Comparison of ENCODE assay signal across 24 cellular contexts in the genomic region with DNA sequence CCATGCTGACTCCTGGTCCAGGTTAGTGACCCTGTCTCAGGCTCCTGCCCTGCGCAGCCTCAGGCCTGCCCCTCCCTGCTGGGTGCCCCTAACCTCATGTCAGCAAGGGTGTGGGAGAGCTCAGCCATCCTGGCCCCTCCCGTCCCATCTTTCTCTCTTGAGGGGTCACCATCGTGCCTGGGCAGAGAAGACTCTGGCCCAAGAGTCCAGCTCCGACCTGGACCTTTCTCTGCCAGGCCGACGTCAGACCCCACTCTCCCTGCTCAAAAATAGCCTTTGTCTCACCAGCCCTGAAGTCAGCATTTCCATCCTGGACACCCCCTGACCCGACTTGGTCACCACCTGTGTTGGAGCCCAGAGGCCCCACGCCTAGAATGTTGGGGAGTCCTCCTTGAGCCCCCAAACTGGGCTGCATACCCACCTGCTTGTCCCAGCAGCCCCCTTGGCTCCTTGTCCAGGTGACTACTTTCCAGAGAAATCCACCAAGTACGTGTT. TPM values are rescaled to one million over a fixed set of nuclear protein-coding genes. Genes with fewer than 3 reads are reported as not detected.
DNase-seq lines count a peak whose midpoint lies in the region; ATAC-seq and TF ChIP-seq lines count a peak whose summit lies in the region.
"Had no signal": no experiment of that assay in that cellular context is flagged by ENCODE, and none has a peak within 500 bp of the region (broad histone marks: within the 10 kb centered on the region; RNA-seq: fewer than 3 reads in every experiment).

No MANE protein-coding gene starts in this region.

- no peak for ATAC-seq in Right ventricle myocardium superior (ENCODE audit: poor library complexity)
- ATAC-seq in Right ventricle myocardium inferior = no peak
- ATAC-seq in naive thymus-derived CD4-positive, alpha-beta T cell = peak; percentile 12
- ATAC-seq in HG03565 (IDR thresholded peaks at IDR 0.05; ENCODE audit: unreplicated experiment) = no peak
- no peak for ATAC-seq in HG03139 (IDR thresholded peaks at IDR 0.05; ENCODE audit: unreplicated experiment)
- ATAC-seq: effector memory CD8-positive, alpha-beta T cell; HCT116 had no signal

- H3K4me1 Mint-ChIP-seq in activated naive CD4-positive, alpha-beta T cell treated with anti-CD3 and anti-CD28 coated beads, Interleukin-2, amount 10 ng/mL, durations not matched to agents 7 days and 5 days = peaks cover 21% of the 10 kb centered on the region
- H3K4me1 Mint-ChIP-seq in naive thymus-derived CD4-positive, alpha-beta T cell = peaks cover 12 to 22% (median 20%) of the 10 kb centered on the region in 7 donors
- H3K4me1 Mint-ChIP-seq: nephron had no signal

- DNase-seq in Right ventricle myocardium superior (peak; percentile 28), Right ventricle myocardium inferior (ENCODE audit: missing footprints) (no peak), testis (peak; percentile 10), germinal center (ENCODE audit: low spot score) (no peak)
- no peak for DNase-seq in activated naive CD4-positive, alpha-beta T cell treated with anti-CD3 and anti-CD28 coated beads, Interleukin-2, amount 10 ng/mL, durations not matched to agents 7 days and 5 days
- peak in 2 of 9 donors; percentile 7 to 19 for DNase-seq in naive thymus-derived CD4-positive, alpha-beta T cell
- DNase-seq: cerebellar nuclear complex, DMS 273 treated with DMSO at 0.1 percent for 48 hours, midbrain, NCI-H1092 treated with DMSO at 0.1 percent for 48 hours, NCI-H2081 had no signal

- peaks cover 0 to 15% of the 10 kb centered on the region in 2 donors for H3K4me1 ChIP-seq in naive thymus-derived CD4-positive, alpha-beta T cell (ENCODE audit: control insufficient read depth in 2 of 2, insufficient read depth in 2 of 2, low read length in 2 of 2)
- no peaks in the 10 kb centered on the region for H3K4me1 ChIP-seq in testis

- intact Hi-C loops in Right ventricle myocardium superior (cut with DNase I) = no loop called here
- intact Hi-C loops in Right ventricle myocardium inferior (cut with DNase I) = no loop called here
- intact Hi-C loops in naive thymus-derived CD4-positive, alpha-beta T cell (cut with micrococcal nuclease) = no loop called here
- intact Hi-C loops in testis (cut with DNase I; ENCODE audit: low total_unique reads) = no loop called here

- peaks cover 5% of the 10 kb centered on the region for H3K36me3 Mint-ChIP-seq in activated naive CD4-positive, alpha-beta T cell treated with anti-CD3 and anti-CD28 coated beads, Interleukin-2, amount 10 ng/mL, durations not matched to agents 7 days and 5 days
- H3K36me3 Mint-ChIP-seq in naive thymus-derived CD4-positive, alpha-beta T cell = peaks cover 0 to 4% (median 0%) of the 10 kb centered on the region in 5 donors

- H3K27ac ChIP-seq in naive thymus-derived CD4-positive, alpha-beta T cell (ENCODE audit: low read depth, low read length) = no peak overlapping the region
- H3K27ac ChIP-seq in testis = no peak overlapping the region
- H3K27ac ChIP-seq: Peyer's patch, SK-N-MC had no signal

- no peaks in the 10 kb centered on the region for H3K9me3 Mint-ChIP-seq in activated naive CD4-positive, alpha-beta T cell treated with anti-CD3 and anti-CD28 coated beads, Interleukin-2, amount 10 ng/mL, durations not matched to agents 7 days and 5 days
- no peaks in the 10 kb centered on the region for H3K9me3 Mint-ChIP-seq in naive thymus-derived CD4-positive, alpha-beta T cell
- H3K9me3 Mint-ChIP-seq: effector memory CD8-positive, alpha-beta T cell; nephron had no signal

- H3K27ac Mint-ChIP-seq in activated naive CD4-positive, alpha-beta T cell treated with anti-CD3 and anti-CD28 coated beads, Interleukin-2, amount 10 ng/mL, durations not matched to agents 7 days and 5 days = peak overlapping the region; percentile 3
- no peak overlapping the region for H3K27ac Mint-ChIP-seq in naive thymus-derived CD4-positive, alpha-beta T cell
- H3K27ac Mint-ChIP-seq: nephron had no signal

- no peak for TF ChIP-seq CTCF in testis (IDR thresholded peaks at IDR 0.05)

- H3K4me3 ChIP-seq in naive thymus-derived CD4-positive, alpha-beta T cell (ENCODE audit: low read length) = no peak overlapping the region
- no peak overlapping the region for H3K4me3 ChIP-seq in testis
- H3K4me3 ChIP-seq: Peyer's patch, SK-N-MC had no signal

- no peak overlapping the region for H3K4me3 Mint-ChIP-seq in activated naive CD4-positive, alpha-beta T cell treated with anti-CD3 and anti-CD28 coated beads, Interleukin-2, amount 10 ng/mL, durations not matched to agents 7 days and 5 days
- no peak overlapping the region for H3K4me3 Mint-ChIP-seq in naive thymus-derived CD4-positive, alpha-beta T cell
- H3K4me3 Mint-ChIP-seq: effector memory CD8-positive, alpha-beta T cell; nephron had no signal

- no peaks in the 10 kb centered on the region for H3K36me3 ChIP-seq in naive thymus-derived CD4-positive, alpha-beta T cell (ENCODE audit: control insufficient read depth in 2 of 3, insufficient read depth in 3 of 3, low read length in 3 of 3)
- no peaks in the 10 kb centered on the region for H3K36me3 ChIP-seq in testis (ENCODE audit: low read depth, missing control alignments)

- peaks cover 4% of the 10 kb centered on the region for H3K27me3 Mint-ChIP-seq in activated naive CD4-positive, alpha-beta T cell treated with anti-CD3 and anti-CD28 coated beads, Interleukin-2, amount 10 ng/mL, durations not matched to agents 7 days and 5 days
- H3K27me3 Mint-ChIP-seq in naive thymus-derived CD4-positive, alpha-beta T cell = no peaks in the 10 kb centered on the region
- H3K27me3 Mint-ChIP-seq: effector memory CD8-positive, alpha-beta T cell had no signal

- H3K27me3 ChIP-seq in naive thymus-derived CD4-positive, alpha-beta T cell (ENCODE audit: control insufficient read depth in 2 of 2, insufficient read depth in 2 of 2, low read length in 2 of 2) = no peaks in the 10 kb centered on the region
- H3K27me3 ChIP-seq in testis = no peaks in the 10 kb centered on the region
- H3K27me3 ChIP-seq: Peyer's patch had no signal

- 85 to 96% methylated on average over 5 to 9 of the region's 9 CpGs for WGBS in testis, 2 donors

- POLR2A ChIA-PET in naive thymus-derived CD4-positive, alpha-beta T cell (lab: Charles Lee) = interaction anchor here (1.2 kb wide), 1 partner anchor 9 kb away, joined by 4 read pairs; the partner anchor contains the start of genes BET1L and RIC8A

- H3K9me3 ChIP-seq in naive thymus-derived CD4-positive, alpha-beta T cell (ENCODE audit: control insufficient read depth in 2 of 3, low read length in 3 of 3) = no peaks in the 10 kb centered on the region
- H3K9me3 ChIP-seq in testis = no peaks in the 10 kb centered on the region
- H3K9me3 ChIP-seq: Peyer's patch had no signal

- CTCF ChIA-PET in activated naive CD4-positive, alpha-beta T cell treated with anti-CD3 and anti-CD28 coated beads, Interleukin-2, amount 10 ng/mL, durations not matched to agents 7 days and 5 days (lab: Charles Lee) = no interaction called here
- CTCF ChIA-PET in naive thymus-derived CD4-positive, alpha-beta T cell (lab: Charles Lee) = no interaction called here

- TF ChIP-seq POLR2A in testis (IDR thresholded peaks at IDR 0.05) = no peak

RNA-seq across cellular contexts. Expression of gene SCGB1C1, which starts 4.9 kb away (rescaled TPM):
- total RNA-seq in Right ventricle myocardium superior (not detected), Right ventricle myocardium inferior (not detected), testis (not detected)
- total RNA-seq in naive thymus-derived CD4-positive, alpha-beta T cell = not detected
- not detected for polyA plus RNA-seq in naive thymus-derived CD4-positive, alpha-beta T cell
- not detected for polyA plus RNA-seq in testis (ENCODE audit: insufficient read depth, low read depth, low replicate concordance)
- total RNA-seq: glomerular endothelial cell; left colon; LHCN-M2; Peyer's patch; pulmonary artery endothelial cell; T-helper 2 cell treated with Interferon-gamma antibody and Interleukin-4, amounts not matched to agents 100 ng/mL and 5 ng/mL, for 36 hours; temporal lobe had no signal

RNA-seq across cellular contexts. Expression of gene BET1L, which starts 9.4 kb away (rescaled TPM):
- total RNA-seq in Right ventricle myocardium superior = 20.0 TPM
- 19.4 TPM for total RNA-seq in Right ventricle myocardium inferior
- 100 to 1,000 TPM in 2 of 5 experiments, 10 to 100 TPM in 3; 47.1 to 125 (median 63.2) TPM for total RNA-seq in naive thymus-derived CD4-positive, alpha-beta T cell
- polyA plus RNA-seq in naive thymus-derived CD4-positive, alpha-beta T cell = 100 to 1,000 TPM in 1 of 2 donors, 10 to 100 TPM in 1; 89.3 to 111 TPM
- total RNA-seq in testis = 10 to 100 TPM; 43.7 to 47.5 TPM
- 79.9 TPM for polyA plus RNA-seq in testis (ENCODE audit: insufficient read depth, low read depth, low replicate concordance)

RNA-seq across cellular contexts. Expression of gene RIC8A, which starts 9.7 kb away (rescaled TPM):
- 51.9 TPM for total RNA-seq in Right ventricle myocardium superior
- 52.3 TPM for total RNA-seq in Right ventricle myocardium inferior
- total RNA-seq in naive thymus-derived CD4-positive, alpha-beta T cell = 100 to 1,000 TPM in 1 of 5 experiments, 10 to 100 TPM in 4; 74.4 to 119 (median 92.0) TPM
- 10 to 100 TPM; 77.2 to 94.3 TPM for polyA plus RNA-seq in naive thymus-derived CD4-positive, alpha-beta T cell
- total RNA-seq in testis = 100 to 1,000 TPM; 104 to 108 TPM
- 132 TPM for polyA plus RNA-seq in testis (ENCODE audit: insufficient read depth, low read depth, low replicate concordance)

RNA-seq across cellular contexts. Expression of gene SIRT3, which starts 38.4 kb away (rescaled TPM):
- total RNA-seq in Right ventricle myocardium superior = 42.6 TPM
- total RNA-seq in Right ventricle myocardium inferior = 39.7 TPM
- total RNA-seq in naive thymus-derived CD4-positive, alpha-beta T cell = 10 to 100 TPM; 19.0 to 34.8 (median 25.6) TPM
- polyA plus RNA-seq in naive thymus-derived CD4-positive, alpha-beta T cell = 10 to 100 TPM in 1 of 2 donors, 1 to 10 TPM in 1; 9.9 to 18.9 TPM
- 10 to 100 TPM; 31.7 to 43.6 TPM for total RNA-seq in testis
- 57.0 TPM for polyA plus RNA-seq in testis (ENCODE audit: insufficient read depth, low read depth, low replicate concordance)

RNA-seq across cellular contexts. Expression of gene PSMD13, which starts 39.0 kb away (rescaled TPM):
- 93.4 TPM for total RNA-seq in Right ventricle myocardium superior
- 91.7 TPM for total RNA-seq in Right ventricle myocardium inferior
- total RNA-seq in naive thymus-derived CD4-positive, alpha-beta T cell = 100 to 1,000 TPM in 1 of 5 experiments, 10 to 100 TPM in 4; 64.3 to 172 (median 86.9) TPM
- polyA plus RNA-seq in naive thymus-derived CD4-positive, alpha-beta T cell = 100 to 1,000 TPM; 186 to 215 TPM
- total RNA-seq in testis = 100 to 1,000 TPM; 128 to 180 TPM
- polyA plus RNA-seq in testis (ENCODE audit: insufficient read depth, low read depth, low replicate concordance) = 133 TPM

Comparison
In these comparisons a context has a peak if more than half of its experiments do, and no peak if none do; other contexts are left out.
1. DNase-seq: peak in Right ventricle myocardium superior (single experiment) and testis (single experiment); none in Right ventricle myocardium inferior (single experiment), activated naive CD4-positive, alpha-beta T cell treated with anti-CD3 and anti-CD28 coated beads, Interleukin-2, amount 10 ng/mL, durations not matched to agents 7 days and 5 days (single experiment) and germinal center (single experiment).